Comparison of ENCODE assay signal across 2 cellular contexts in the genomic region with DNA sequence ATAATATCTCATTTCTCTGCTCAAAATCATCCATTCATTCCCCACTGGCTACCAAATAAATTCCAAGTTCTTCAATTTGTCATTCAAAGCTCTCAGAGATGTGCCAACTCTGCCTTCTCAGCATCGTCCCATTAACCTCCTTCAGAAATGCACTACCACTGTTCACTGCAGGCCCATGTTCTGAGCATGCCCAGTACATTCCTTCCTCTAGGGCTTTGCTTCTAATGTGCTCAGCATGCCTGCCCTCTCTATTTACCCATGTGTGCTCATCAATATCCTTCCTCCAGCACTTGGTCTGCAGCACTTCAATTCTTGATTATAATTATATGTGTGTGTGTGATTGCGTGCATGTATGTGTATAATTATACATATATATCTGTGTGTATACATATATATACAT.
A peak's percentile ranks its signal among the peaks of the same experiment; 100 is the strongest.
TF ChIP-seq lines count a peak whose summit lies in the region.

No MANE protein-coding gene starts in this region.

TF ChIP-seq in IMR-90, 13 proteins besides CTCF, POLR2A, EP300 and RAD21:
- no peak for TF ChIP-seq FOS (IDR thresholded peaks at IDR 0.05; ENCODE audit: low read depth, low read length)
- no peak for TF ChIP-seq NFE2L2 (IDR thresholded peaks at IDR 0.05; ENCODE audit: low read depth, low read length)
- no peak for TF ChIP-seq SMC3 (IDR thresholded peaks at IDR 0.05; ENCODE audit: low read depth, low read length)
- TF ChIP-seq RFX5 (IDR thresholded peaks at IDR 0.05; ENCODE audit: low read depth, low read length): no peak
- TF ChIP-seq, protein P1, sequence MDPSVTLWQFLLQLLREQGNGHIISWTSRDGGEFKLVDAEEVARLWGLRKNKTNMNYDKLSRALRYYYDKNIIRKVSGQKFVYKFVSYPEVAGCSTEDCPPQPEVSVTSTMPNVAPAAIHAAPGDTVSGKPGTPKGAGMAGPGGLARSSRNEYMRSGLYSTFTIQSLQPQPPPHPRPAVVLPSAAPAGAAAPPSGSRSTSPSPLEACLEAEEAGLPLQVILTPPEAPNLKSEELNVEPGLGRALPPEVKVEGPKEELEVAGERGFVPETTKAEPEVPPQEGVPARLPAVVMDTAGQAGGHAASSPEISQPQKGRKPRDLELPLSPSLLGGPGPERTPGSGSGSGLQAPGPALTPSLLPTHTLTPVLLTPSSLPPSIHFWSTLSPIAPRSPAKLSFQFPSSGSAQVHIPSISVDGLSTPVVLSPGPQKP (IDR thresholded peaks at IDR 0.05; ENCODE audit: borderline replicate concordance, low read depth, low read length): no peak

TF ChIP-seq in H1, 55 proteins besides CTCF, POLR2A, EP300 and RAD21:
- no peak for TF ChIP-seq NANOG (IDR thresholded peaks at IDR 0.05; ENCODE audit: insufficient read depth, low read depth, low read length, poor library complexity, severe bottlenecking)
- TF ChIP-seq TEAD4 (IDR thresholded peaks at IDR 0.05; ENCODE audit: low read depth, low read length): peak; percentile 94
- TF ChIP-seq CTBP2 (IDR thresholded peaks at IDR 0.05; ENCODE audit: borderline replicate concordance, insufficient read depth, insufficient read length, low read length): no peak
- TF ChIP-seq SIN3A (conservative IDR thresholded peaks at IDR 0.05 in 1 of 2, IDR thresholded peaks at IDR 0.05 in 1 of 2; ENCODE audit: low read depth in 1 of 2, low read length in 2 of 2): no peak
- no peak for TF ChIP-seq TAF7 (optimal IDR thresholded peaks at IDR 0.05; ENCODE audit: borderline replicate concordance, low read depth, low read length)
- no peak for TF ChIP-seq E2F6 (IDR thresholded peaks at IDR 0.05)
- no peak for TF ChIP-seq MAFK (IDR thresholded peaks at IDR 0.05; ENCODE audit: low read depth, low read length)
